3 cellular contexts compared by ENCODE assay signal in the genomic region with DNA sequence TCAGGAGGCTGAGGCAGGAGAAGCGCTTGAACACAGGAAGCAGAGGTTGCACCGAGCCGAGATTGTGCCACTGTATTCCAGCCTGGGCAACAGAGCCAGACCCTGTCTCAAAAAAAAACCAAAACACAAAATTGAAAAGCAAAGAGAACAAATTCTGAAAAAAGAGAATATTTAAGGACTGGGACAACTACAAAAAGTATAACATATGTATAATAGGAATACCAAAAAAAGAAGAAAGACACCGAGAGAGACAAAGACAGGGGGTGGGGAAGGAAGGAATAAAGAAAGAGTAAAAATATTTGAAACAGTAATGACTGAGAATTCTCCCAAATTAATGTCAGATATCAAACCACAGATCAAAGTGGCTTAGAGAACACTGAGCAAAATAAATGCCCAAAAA.
"Had no signal": no experiment of that assay in that cellular context is flagged by ENCODE, and none has a peak within 500 bp of the region (broad histone marks: within the 10 kb centered on the region; RNA-seq: fewer than 3 reads in every experiment).

No MANE protein-coding gene starts in this region.

- DNase-seq: GDM1, GF-D8 had no signal

- H3K4me3 ChIP-seq: GM12878 had no signal
